9 cellular contexts compared by ENCODE assay signal in genomic region chr10:43421519-43421918, GRCh38. TPM values are rescaled to one million over a fixed set of nuclear protein-coding genes. Genes with fewer than 3 reads are reported as not detected.
DNase-seq lines count a peak whose midpoint lies in the region; ATAC-seq and TF ChIP-seq lines count a peak whose summit lies in the region.
"Had no signal": no experiment of that assay in that cellular context is flagged by ENCODE, and none has a peak within 500 bp of the region (broad histone marks: within the 10 kb centered on the region; RNA-seq: fewer than 3 reads in every experiment).

No MANE protein-coding gene starts in this region.

- H3K36me3 Mint-ChIP-seq in neural crest cell (ENCODE audit: low read depth) = peaks cover 6% of the 10 kb centered on the region
- H3K36me3 Mint-ChIP-seq: neural progenitor cell had no signal

- DNase-seq in caudate nucleus (lab: John Stamatoyannopoulos, UW) (no peak), neural crest cell (ENCODE audit: low read depth, low spot score) (no peak)
- no peak for DNase-seq in activated CD4-positive, CD25-positive, alpha-beta regulatory T cell treated with anti-CD3 and anti-CD28 coated beads, Interleukin-2, amount 50 U/mL, for 72 hours
- no peak for DNase-seq in activated CD4-positive, CD25-positive, alpha-beta regulatory T cell (lab: John Stamatoyannopoulos, UW)

- H3K4me3 Mint-ChIP-seq in neural crest cell = peak overlapping the region; percentile 33

- H4K20me1 ChIP-seq in BLaER1 treated with 17β-estradiol and CSF1 and Interleukin-3, amounts not matched to agents 10 nM and 100 nM = no peaks in the 10 kb centered on the region
- no peaks in the 10 kb centered on the region for H4K20me1 ChIP-seq in Loucy (ENCODE audit: insufficient read depth, low read length, poor library complexity, severe bottlenecking)

- H3K79me2 ChIP-seq in Loucy (ENCODE audit: insufficient read depth, low read length) = peaks cover 3% of the 10 kb centered on the region; the same call in 1 of the 2 replicates

- H3K9me3 Mint-ChIP-seq in neural crest cell = no peaks in the 10 kb centered on the region

- ATAC-seq in GM19351 (IDR thresholded peaks at IDR 0.05; ENCODE audit: unreplicated experiment) (no peak), HG02970 (IDR thresholded peaks at IDR 0.05; ENCODE audit: low FRiP score, unreplicated experiment) (no peak)

- H3K9me2 ChIP-seq in Loucy (replicated peaks; ENCODE audit: low read depth, low read length) = no peaks in the 10 kb centered on the region

- no peak overlapping the region for H3K27ac Mint-ChIP-seq in neural crest cell (ENCODE audit: unreplicated experiment)
- H3K27ac Mint-ChIP-seq: neural progenitor cell had no signal

- H3F3A ChIP-seq in Loucy (ENCODE audit: low read depth) = peaks cover 37% of the 10 kb centered on the region

- H3K27me3 Mint-ChIP-seq in neural crest cell (ENCODE audit: low read depth) = no peaks in the 10 kb centered on the region

- H3K4me2 ChIP-seq in BLaER1 treated with 17β-estradiol and CSF1 and Interleukin-3, amounts not matched to agents 10 nM and 100 nM = peak overlapping the region; percentile 81 to 93 (median 86)
- peak overlapping the region; percentile 88 for H3K4me2 ChIP-seq in Loucy (ENCODE audit: low read depth, low read length, poor library complexity, severe bottlenecking)

- peaks cover 0 to 26% (median 17%) of the 10 kb centered on the region in 11 experiments; a peak in 18 of 22 replicates for H3K9me3 ChIP-seq in BLaER1 treated with 17β-estradiol and CSF1 and Interleukin-3, amounts not matched to agents 10 nM and 100 nM (replicated peaks in 1 of 11)
- no peaks in the 10 kb centered on the region for H3K9me3 ChIP-seq in Loucy (ENCODE audit: insufficient read depth, low read depth, low read length)

- H3K4me1 ChIP-seq in BLaER1 treated with 17β-estradiol and CSF1 and Interleukin-3, amounts not matched to agents 10 nM and 100 nM = peaks cover 50 to 71% (median 64%) of the 10 kb centered on the region in 10 experiments
- H3K4me1 ChIP-seq in Loucy (ENCODE audit: insufficient read depth, low read length, poor library complexity, severe bottlenecking) = peaks cover 44% of the 10 kb centered on the region
- H3K4me1 ChIP-seq: neural progenitor cell had no signal

- no peaks in the 10 kb centered on the region for H3K27me3 ChIP-seq in BLaER1 treated with 17β-estradiol and CSF1 and Interleukin-3, amounts not matched to agents 10 nM and 100 nM
- H3K27me3 ChIP-seq in Loucy (ENCODE audit: insufficient read depth, low read length, poor library complexity, severe bottlenecking) = no peaks in the 10 kb centered on the region

- peak overlapping the region; percentile 90 to 99 (median 96); a peak in 21 of 22 replicates for H3K27ac ChIP-seq in BLaER1 treated with 17β-estradiol and CSF1 and Interleukin-3, amounts not matched to agents 10 nM and 100 nM
- H3K27ac ChIP-seq in caudate nucleus (ENCODE audit: low read depth, low read length) = peak overlapping the region; percentile 4
- H3K27ac ChIP-seq: neural progenitor cell had no signal

- peak overlapping the region; percentile 87 to 96 (median 90); a peak in 20 of 22 replicates for H3K9ac ChIP-seq in BLaER1 treated with 17β-estradiol and CSF1 and Interleukin-3, amounts not matched to agents 10 nM and 100 nM
- peak overlapping the region; percentile 92 for H3K9ac ChIP-seq in Loucy (ENCODE audit: low read depth, low read length, poor library complexity, severe bottlenecking)
- H3K9ac ChIP-seq: neural progenitor cell had no signal

- H2AFZ ChIP-seq in Loucy (ENCODE audit: low read length) = no peak overlapping the region

- peaks cover 25% of the 10 kb centered on the region for H3K4me1 Mint-ChIP-seq in neural crest cell
- H3K4me1 Mint-ChIP-seq: neural progenitor cell had no signal

- no peaks in the 10 kb centered on the region for H3K36me3 ChIP-seq in BLaER1 treated with 17β-estradiol and CSF1 and Interleukin-3, amounts not matched to agents 10 nM and 100 nM
- H3K36me3 ChIP-seq in Loucy (ENCODE audit: insufficient read depth, low read length) = no peaks in the 10 kb centered on the region
- H3K36me3 ChIP-seq: neural progenitor cell had no signal

- peak overlapping the region in 8 of 10 experiments; percentile 44 to 63 (median 58); a peak in 12 of 20 replicates for H3K4me3 ChIP-seq in BLaER1 treated with 17β-estradiol and CSF1 and Interleukin-3, amounts not matched to agents 10 nM and 100 nM
- H3K4me3 ChIP-seq in Loucy (ENCODE audit: low read length, poor library complexity, severe bottlenecking) = peak overlapping the region; percentile 86

- TF ChIP-seq CTCF in Loucy (conservative IDR thresholded peaks at IDR 0.05; ENCODE audit: low read length) (no peak), neural crest cell (conservative IDR thresholded peaks at IDR 0.05) (no peak)

RNA-seq across cellular contexts. Expression of gene HNRNPF, which starts 12.5 kb away (rescaled TPM):
- 284 and 292 TPM in 2 replicates for total RNA-seq in neural crest cell

RNA-seq across cellular contexts. Expression of gene ZNF487, which starts 15.4 kb away (rescaled TPM):
- 3.8 and 4.3 TPM in 2 replicates for total RNA-seq in neural crest cell

RNA-seq across cellular contexts. Expression of gene FXYD4, which starts 50.1 kb away (rescaled TPM):
- total RNA-seq in neural crest cell = not detected in 2 replicates
